Comparison of ENCODE assay signal across 9 cellular contexts in genomic region chr2:218396688-218397501, GRCh38. TPM values are rescaled to one million over a fixed set of nuclear protein-coding genes. Genes with fewer than 3 reads are reported as not detected.
DNase-seq lines count a peak whose midpoint lies in the region; ATAC-seq, FAIRE-seq and TF ChIP-seq lines count a peak whose summit lies in the region.
"Had no signal": no experiment of that assay in that cellular context is flagged by ENCODE, and none has a peak within 500 bp of the region (broad histone marks: within the 10 kb centered on the region; RNA-seq: fewer than 3 reads in every experiment).

No MANE protein-coding gene starts in this region.

- BruUV-seq in HCT116 (replicated peaks; lab: Mats Ljungman, UMichigan) = no TSS peak

- POLR2A ChIA-PET in A549 (lab: Yijun Ruan, JAX) (interaction anchor here (0.5 to 2.3 kb wide), 7 partner anchors 8 to 94 kb away, joined by 3 to 7 read pairs (median 4); partner anchors contain the start of gene CATIP), HCT116 (lab: Charles Lee) (interaction anchor here (0.7 to 1.3 kb wide), 3 partner anchors 96 to 127 kb away, joined by 3 to 5 read pairs (median 4); partner anchors contain the start of genes AAMP and PNKD)

- TF ChIP-seq RAD21 in A549 (conservative IDR thresholded peaks at IDR 0.05 in 1 of 2, IDR thresholded peaks at IDR 0.05 in 1 of 2) (no peak), HCT116 (IDR thresholded peaks at IDR 0.05; ENCODE audit: low read depth) (no peak)

- 4% methylated on average over 16 of the region's 28 CpGs for WGBS in A549 (ENCODE audit: missing lambda C conversion rate)

- no peak for TF ChIP-seq EP300 in A549 (IDR thresholded peaks at IDR 0.05)

- H3K4me2 ChIP-seq in A549 (peak overlapping the region; percentile 90), HCT116 (ENCODE audit: low read length) (peak overlapping the region; percentile 90)

- no peaks in the 10 kb centered on the region for H4K20me1 ChIP-seq in HCT116 (ENCODE audit: insufficient read depth)

- H3K9ac ChIP-seq in HCT116 (ENCODE audit: low read length) (peak overlapping the region; percentile 92), mucosa of stomach (ENCODE audit: low read length) (peak overlapping the region; percentile 99)

- H3K79me2 ChIP-seq in HCT116 (ENCODE audit: insufficient read depth, low read length) = peaks cover 30% of the 10 kb centered on the region

- ATAC-seq in A549 = peak; percentile 1 to 3; a peak in 4 of 6 replicates
- ATAC-seq in HCT116 = no peak
- no peak for ATAC-seq in HG03280 (IDR thresholded peaks at IDR 0.05; ENCODE audit: unreplicated experiment)

- H3K36me3 ChIP-seq in HCT116 (ENCODE audit: control insufficient read depth in 1 of 2, insufficient read depth in 2 of 2, low read length in 2 of 2) (0 out of 4 replicates have a peak, but pooled peaks cover 0 to 4% of the 10 kb centered on the region in 2 experiments), mucosa of stomach (ENCODE audit: control insufficient read depth, insufficient read depth, low read length) (no peaks in the 10 kb centered on the region)

- peak overlapping the region; percentile 98 to 100 for H3K27ac ChIP-seq in A549
- peak overlapping the region; percentile 99 for H3K27ac ChIP-seq in HCT116 (ENCODE audit: low read depth, low read length)
- H3K27ac ChIP-seq in epithelial cell of prostate = peak overlapping the region; percentile 99
- peak overlapping the region; percentile 98 for H3K27ac ChIP-seq in substantia nigra (ENCODE audit: low read depth, low read length, poor library complexity, severe bottlenecking)

- TF ChIP-seq POLR2A in A549 (IDR thresholded peaks at IDR 0.05; ENCODE audit: low read length) (peak; percentile 1; the same call in 1 of the 2 replicates), HCT116 (IDR thresholded peaks at IDR 0.05; ENCODE audit: borderline replicate concordance, extremely low read depth, insufficient read depth, insufficient read length) (no peak)

- intact Hi-C loops in HCT116 (cut with micrococcal nuclease) = loop anchor here (1.0 to 2.0 kb wide), 4 partner anchors 96 to 211 kb away; partner anchors contain the start of gene TMBIM1

- H3K27me3 ChIP-seq in HCT116 (ENCODE audit: insufficient read depth, low read length) (no peaks in the 10 kb centered on the region), mucosa of stomach (ENCODE audit: control insufficient read depth, insufficient read depth, low read length) (no peaks in the 10 kb centered on the region)

- H3K4me1 ChIP-seq in A549 (peaks cover 37% of the 10 kb centered on the region), HCT116 (ENCODE audit: control insufficient read depth in 1 of 2, insufficient read depth in 2 of 2, low read length in 2 of 2) (peaks cover 28 to 62% of the 10 kb centered on the region in 2 experiments), mucosa of stomach (ENCODE audit: control insufficient read depth, insufficient read depth, low read length) (peaks cover 52% of the 10 kb centered on the region)

- TF ChIP-seq CTCF in A549 (IDR thresholded peaks at IDR 0.05) (no peak), HCT116 (IDR thresholded peaks at IDR 0.05 in 2 of 3, conservative IDR thresholded peaks at IDR 0.05 in 1 of 3; ENCODE audit: borderline replicate concordance in 1 of 3, insufficient read depth in 1 of 3, low read depth in 2 of 3, low read length in 2 of 3) (no peak)

- DNase-seq in A549 (ENCODE audit: low read depth in 1 of 2, low spot score in 1 of 2) (peak; percentile 23 to 76), HCT116 (ENCODE audit: low read depth, low spot score) (no peak), NK-92 (lab: John Stamatoyannopoulos, UW; ENCODE audit: unreplicated experiment) (peak; percentile 9), activated T-cell treated with anti-CD3 and anti-CD28 coated beads for 4 hours (peak; percentile 48), epithelial cell of prostate (ENCODE audit: low read depth, low spot score) (peak; percentile 20), substantia nigra (lab: John Stamatoyannopoulos, UW) (peak in 41 of 49 donors; percentile 35 to 86 (median 68))

- FAIRE-seq in A549 (lab: Jason Lieb, UNC) = no peak

- H3K4me3 ChIP-seq in A549 (peak overlapping the region; percentile 94), HCT116 (replicated peaks in 1 of 2; ENCODE audit: low read depth in 1 of 2, low read length in 2 of 2) (peak overlapping the region; percentile 63 to 85), mucosa of stomach (ENCODE audit: low read length) (peak overlapping the region; percentile 60)

- RAD21 ChIA-PET in HCT116 (lab: Charles Lee; ENCODE audit: low non-redundant PET in 1 of 2, low total read pairs in 2 of 2, uncharacterized antibody in 2 of 2, unreplicated experiment in 2 of 2) = interaction anchor here in 1 of 2 experiments (0.7 kb wide), 1 partner anchor 95 kb away, joined by 3 read pairs; no protein-coding TSS in a partner anchor

- H2AFZ ChIP-seq in HCT116 (ENCODE audit: low read depth, low read length, poor library complexity, severe bottlenecking) = no peak overlapping the region

- no peaks in the 10 kb centered on the region for H3K9me3 ChIP-seq in A549
- H3K9me3 ChIP-seq in HCT116 (ENCODE audit: control insufficient read depth in 1 of 2, insufficient read depth in 1 of 2, low read depth in 1 of 2, low read length in 2 of 2) = no peaks in the 10 kb centered on the region
- no peaks in the 10 kb centered on the region for H3K9me3 ChIP-seq in mucosa of stomach (ENCODE audit: control insufficient read depth, low read length)

- no peaks in the 10 kb centered on the region for H3K9me2 ChIP-seq in HCT116 (ENCODE audit: insufficient read depth)

- CTCF ChIA-PET in A549 (lab: Yijun Ruan, JAX) (interaction anchor here (0.6 to 4.4 kb wide), 27 partner anchors 7 to 480 kb away, joined by 3 to 24 read pairs (median 4); partner anchors contain the start of genes AAMP, CATIP, PNKD and TMBIM1), HCT116 (lab: Charles Lee) (interaction anchor here (0.8 to 2.6 kb wide), 9 partner anchors 8 to 451 kb away, joined by 3 to 22 read pairs (median 5); partner anchors contain the start of genes AAMP and PNKD)

TF ChIP-seq in A549, 52 proteins besides CTCF, POLR2A, EP300 and RAD21:
- no peak for TF ChIP-seq NR3C1 (IDR thresholded peaks at IDR 0.05)
- peak; percentile 15; the same call in 1 of the 2 replicates for TF ChIP-seq GATA3 (IDR thresholded peaks at IDR 0.05; ENCODE audit: borderline replicate concordance)
- TF ChIP-seq E2F6 (IDR thresholded peaks at IDR 0.05; ENCODE audit: borderline replicate concordance, low read depth) = 0 out of 2 replicates have a peak, but pooled peaks have one; percentile 19
- TF ChIP-seq FOXS1 (CRISPR knock-in tag; IDR thresholded peaks at IDR 0.05) = no peak

TF ChIP-seq in HCT116, 20 proteins besides CTCF, POLR2A, EP300 and RAD21:
- TF ChIP-seq JUND (IDR thresholded peaks at IDR 0.05) (no peak), TCF7L2 (IDR thresholded peaks at IDR 0.05; ENCODE audit: borderline replicate concordance, extremely low read depth, insufficient read depth, insufficient read length) (no peak), CBX3 (IDR thresholded peaks at IDR 0.05; ENCODE audit: low read depth) (no peak), POLR2AphosphoS5 (IDR thresholded peaks at IDR 0.05; ENCODE audit: low read depth, low read length) (0 out of 2 replicates have a peak, but pooled peaks have one; percentile 42), EZH2 (IDR thresholded peaks at IDR 0.05) (no peak)

RNA-seq across cellular contexts. Expression of gene CTDSP1, which starts 2.8 kb away (rescaled TPM):
- 50.3 and 64.3 TPM in 2 replicates for polyA plus RNA-seq in A549 (2011; rRNA removed)
- 80.1 and 110 TPM in 2 replicates for polyA plus RNA-seq in A549 (2012; cell fraction: cytosol; rRNA removed)
- polyA plus RNA-seq in A549 (2012; cell fraction: nucleus; rRNA removed) = 128 and 139 TPM in 2 replicates
- polyA plus RNA-seq in A549 (2017; fragmentation: RNase III; extraction: RNeasy Plus Mini Kit Qiagen cat#74134 plus additional on column Dnase treatment) = 34.6 to 42.8 TPM (median 39.5 TPM) in 3 replicates
- polyA minus RNA-seq in A549 (2011; rRNA and poly(A)+ RNA removed) = 110 and 115 TPM in 2 replicates
- 90.7 TPM for total RNA-seq in HCT116 (2021; ENCODE audit: unreplicated experiment)
- polyA plus RNA-seq in HCT116 (2012) = 79.4 and 89.3 TPM in 2 replicates

RNA-seq across cellular contexts. Expression of gene SLC11A1, which starts 14.8 kb away (rescaled TPM):
- 0.36 and 0.52 TPM in 2 replicates for polyA plus RNA-seq in A549 (2011; rRNA removed)
- 0.21 and 0.22 TPM in 2 replicates for polyA plus RNA-seq in A549 (2012; cell fraction: cytosol; rRNA removed)
- polyA plus RNA-seq in A549 (2012; cell fraction: nucleus; rRNA removed) = 0.55 and 2.4 TPM in 2 replicates
- 0.11 to 0.18 TPM (median 0.14 TPM) in 3 replicates for polyA plus RNA-seq in A549 (2017; fragmentation: RNase III; extraction: RNeasy Plus Mini Kit Qiagen cat#74134 plus additional on column Dnase treatment)
- 1.2 and 1.5 TPM in 2 replicates for polyA minus RNA-seq in A549 (2011; rRNA and poly(A)+ RNA removed)
- 0.42 TPM for total RNA-seq in HCT116 (2021; ENCODE audit: unreplicated experiment)
- 0.30 and 0.51 TPM in 2 replicates for polyA plus RNA-seq in HCT116 (2012)

RNA-seq across cellular contexts. Expression of gene VIL1, which starts 22.0 kb away (rescaled TPM):
- 2.3 and 3.7 TPM in 2 replicates for polyA plus RNA-seq in A549 (2011; rRNA removed)
- 0.67 and 0.89 TPM in 2 replicates for polyA plus RNA-seq in A549 (2012; cell fraction: cytosol; rRNA removed)
- polyA plus RNA-seq in A549 (2012; cell fraction: nucleus; rRNA removed) = 1.2 and 1.9 TPM in 2 replicates
- polyA plus RNA-seq in A549 (2017; fragmentation: RNase III; extraction: RNeasy Plus Mini Kit Qiagen cat#74134 plus additional on column Dnase treatment) = 1.2 to 1.9 TPM (median 1.9 TPM) in 3 replicates
- polyA minus RNA-seq in A549 (2011; rRNA and poly(A)+ RNA removed) = 4.9 and 6.1 TPM in 2 replicates
- total RNA-seq in HCT116 (2021; ENCODE audit: unreplicated experiment) = 0.49 TPM
- 0.06 and 0.17 TPM in 2 replicates for polyA plus RNA-seq in HCT116 (2012)
- total RNA-seq: subcutaneous adipose tissue had no signal

RNA-seq across cellular contexts. Expression of gene CATIP, which starts 40.2 kb away (rescaled TPM):
- polyA plus RNA-seq in A549 (2011; rRNA removed) (0.17 and 0.41 TPM in 2 replicates), A549 (2017; fragmentation: RNase III; extraction: RNeasy Plus Mini Kit Qiagen cat#74134 plus additional on column Dnase treatment) (0.09 to 0.15 TPM in 2 of 3 replicates, not detected in the other)
- 0.14 and 0.20 TPM in 2 replicates for polyA plus RNA-seq in A549 (2012; cell fraction: cytosol; rRNA removed)
- polyA plus RNA-seq in A549 (2012; cell fraction: nucleus; rRNA removed) = 0.33 and 0.34 TPM in 2 replicates
- 1.9 and 2.0 TPM in 2 replicates for polyA minus RNA-seq in A549 (2011; rRNA and poly(A)+ RNA removed)
- 0.57 TPM for total RNA-seq in HCT116 (2021; ENCODE audit: unreplicated experiment)
- 0.27 and 0.34 TPM in 2 replicates for polyA plus RNA-seq in HCT116 (2012)
- total RNA-seq: subcutaneous adipose tissue had no signal

Comparison
In these comparisons a context has a peak if more than half of its experiments do, and no peak if none do; other contexts are left out.
1. ATAC-seq: peak in A549 (2 of 2); none in HCT116 (single experiment) and HG03280 (single experiment).
2. Of the 6 proteins assayed by ChIP-seq in both A549 and HCT116: peak only in A549: POLR2A; only in HCT116: none; in both: none; in neither: 5.
3. Peak in every context shown above with its lines, with median percentiles within 50 percentile points of each other: H3K27ac ChIP-seq and H3K4me3 ChIP-seq.